34 cellular contexts compared by ENCODE assay signal in the genomic region with DNA sequence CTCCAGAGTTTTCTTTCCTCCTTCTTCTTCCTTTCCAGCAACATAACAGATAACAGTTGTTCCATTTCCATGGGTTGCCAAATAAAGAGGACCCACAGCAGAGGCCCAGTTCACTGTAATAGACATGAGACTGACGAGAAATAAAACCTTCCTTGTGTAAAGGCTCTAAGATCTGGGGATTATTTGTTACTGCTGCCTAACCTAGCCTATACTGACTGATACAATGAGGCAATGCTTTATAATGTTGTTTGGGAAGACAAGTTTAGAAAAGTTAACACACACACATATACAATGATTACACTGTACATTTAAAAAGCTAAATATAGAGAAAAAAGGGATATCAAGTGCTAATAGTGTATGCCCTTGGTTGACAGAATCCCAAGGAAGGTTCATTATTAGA.
"Had no signal": no experiment of that assay in that cellular context is flagged by ENCODE, and none has a peak within 500 bp of the region (broad histone marks: within the 10 kb centered on the region; RNA-seq: fewer than 3 reads in every experiment).

No MANE protein-coding gene starts in this region.

- H3K27me3 ChIP-seq: MG63 had no signal

- H3K4me3 ChIP-seq: MG63 had no signal

- DNase-seq: Karpas-422, Kasumi-1, MG63, MM.1S, NCI-H1048, NCI-H1092, NCI-H1092 treated with DMSO at 0.1 percent for 48 hours, NCI-H1105, NCI-H1105 treated with DMSO at 0.1 percent for 48 hours, NCI-H1417, NCI-H1417 treated with DMSO at 0.1 percent for 48 hours, NCI-H1436, NCI-H1436 treated with DMSO at 0.1 percent for 48 hours, NCI-H146, NCI-H1694, NCI-H1694 treated with DMSO at 0.1 percent for 48 hours, NCI-H187, NCI-H187 treated with DMSO at 0.1 percent for 48 hours, NCI-H1930, NCI-H2029, NCI-H2029 treated with DMSO at 0.1 percent for 48 hours, NCI-H2081, NCI-H2081 treated with DMSO at 0.1 percent for 48 hours, NCI-H2107, NCI-H2171, NCI-H2171 treated with DMSO at 0.1 percent for 48 hours, NCI-H2227 treated with DMSO at 0.1 percent for 48 hours, NCI-H226, NCI-H345, NCI-H446, NCI-H446 treated with DMSO at 0.1 percent for 48 hours, NCI-H510A, NCI-H510A treated with DMSO at 0.1 percent for 48 hours, NCI-H524 had no signal

- H3K36me3 ChIP-seq: MG63 had no signal

- H3K9me3 ChIP-seq: MG63 had no signal
